In the genomic region with DNA sequence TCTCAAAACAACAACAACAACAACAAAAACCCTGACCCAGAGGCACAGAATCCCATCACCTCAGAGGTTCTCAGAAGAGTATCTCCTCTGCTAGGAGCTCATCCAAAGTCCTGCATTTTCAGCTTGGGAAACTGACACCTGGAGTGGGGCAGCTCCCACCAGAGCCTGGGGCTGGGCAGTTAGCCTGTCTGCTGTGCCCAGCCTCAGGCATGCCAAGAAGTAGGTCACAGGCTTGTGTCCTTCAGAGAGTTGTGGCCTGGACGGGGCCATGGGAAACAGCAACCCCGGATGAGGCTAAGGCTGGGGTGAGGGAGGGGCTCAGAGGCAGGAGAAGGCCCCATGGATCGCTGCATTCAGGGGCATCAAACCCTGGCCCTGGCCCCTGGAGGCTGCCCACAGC, we compare ENCODE assay signal across 17 cellular contexts. TPM values are rescaled to one million over a fixed set of nuclear protein-coding genes. Genes with fewer than 3 reads are reported as not detected.
DNase-seq lines count a peak whose midpoint lies in the region; ATAC-seq and TF ChIP-seq lines count a peak whose summit lies in the region.
"Had no signal": no experiment of that assay in that cellular context is flagged by ENCODE, and none has a peak within 500 bp of the region (broad histone marks: within the 10 kb centered on the region; RNA-seq: fewer than 3 reads in every experiment).

No MANE protein-coding gene starts in this region.

- TF ChIP-seq POLR2A in heart left ventricle (IDR thresholded peaks at IDR 0.05) = no peak

- peaks cover 2 to 39% (median 24%) of the 10 kb centered on the region in 9 donors for H3K36me3 ChIP-seq in heart left ventricle
- peaks cover 19% of the 10 kb centered on the region for H3K36me3 ChIP-seq in right atrium auricular region
- peaks cover 40% of the 10 kb centered on the region for H3K36me3 ChIP-seq in DND-41 (ENCODE audit: insufficient read depth, low read length)
- H3K36me3 ChIP-seq in skeletal muscle tissue (ENCODE audit: control insufficient read depth in 3 of 3, insufficient read depth in 3 of 3, low read length in 3 of 3) = peaks cover 21 to 34% (median 24%) of the 10 kb centered on the region in 3 donors
- H3K36me3 ChIP-seq in MM.1S (replicated peaks; ENCODE audit: insufficient read depth, low read length) = no peaks in the 10 kb centered on the region; the same call in 1 of the 2 replicates

- H3K4me2 ChIP-seq in DND-41 (ENCODE audit: insufficient read depth, low read length) = peak overlapping the region; percentile 79; the same call in 1 of the 2 replicates
- H3K4me2 ChIP-seq in MM.1S (ENCODE audit: low read depth, low read length) = no peak overlapping the region

- H2AFZ ChIP-seq in DND-41 (ENCODE audit: low read depth, low read length) = no peak overlapping the region
- H2AFZ ChIP-seq in MM.1S (ENCODE audit: low read length) = no peak overlapping the region

- H3K9me3 ChIP-seq in heart left ventricle (no peaks in the 10 kb centered on the region), right atrium auricular region (no peaks in the 10 kb centered on the region), DND-41 (ENCODE audit: insufficient read depth, low read length, severe bottlenecking) (no peaks in the 10 kb centered on the region), skeletal muscle tissue (ENCODE audit: control insufficient read depth in 3 of 3, low read length in 3 of 3) (no peaks in the 10 kb centered on the region), MM.1S (replicated peaks; ENCODE audit: insufficient read depth, low read length) (no peaks in the 10 kb centered on the region)

- H3K4me1 Mint-ChIP-seq in brain = peaks cover 39% of the 10 kb centered on the region

- H3K4me3 Mint-ChIP-seq in brain = peak overlapping the region in 3 of 5 experiments; percentile 33 to 87 (median 55)
- H3K4me3 Mint-ChIP-seq: CD14-positive monocyte had no signal

- H3K27me3 Mint-ChIP-seq in brain = peaks cover 7% of the 10 kb centered on the region

- peaks cover 12% of the 10 kb centered on the region for H3K36me3 Mint-ChIP-seq in brain

- H3K27ac ChIP-seq in heart left ventricle (peak overlapping the region in 7 of 12 donors; percentile 25 to 97 (median 57)), right atrium auricular region (peak overlapping the region in 1 of 2 donors; percentile 32), DND-41 (ENCODE audit: low read length) (no peak overlapping the region), skeletal muscle tissue (ENCODE audit: low read depth, low read length) (peak overlapping the region; percentile 97), MM.1S (ENCODE audit: low read length) (no peak overlapping the region)

- H3K9ac ChIP-seq in DND-41 (ENCODE audit: low read depth, low read length) (peak overlapping the region; percentile 2; the same call in 1 of the 2 replicates), skeletal muscle tissue (ENCODE audit: low read depth in 1 of 3, low read length in 3 of 3) (peak overlapping the region; percentile 53 to 74 (median 70)), MM.1S (ENCODE audit: low read length) (no peak overlapping the region)

- H3K9me3 Mint-ChIP-seq in brain = peaks cover 0 to 10% (median 0%) of the 10 kb centered on the region in 5 experiments

- H3K4me3 ChIP-seq in heart left ventricle (peak overlapping the region in 2 of 12 donors; percentile 2 to 8), right atrium auricular region (no peak overlapping the region), DND-41 (ENCODE audit: low read depth in 1 of 2, low read length in 2 of 2) (no peak overlapping the region), skeletal muscle tissue (ENCODE audit: low read length in 3 of 3) (peak overlapping the region in 1 of 3 donors; percentile 64), MM.1S (ENCODE audit: low read length) (no peak overlapping the region)

- H3K79me2 ChIP-seq in DND-41 (ENCODE audit: insufficient read depth, low read length) (peaks cover 47% of the 10 kb centered on the region), MM.1S (ENCODE audit: low read length) (peaks cover 58% of the 10 kb centered on the region)

- peaks cover 2 to 57% (median 42%) of the 10 kb centered on the region in 12 donors for H3K4me1 ChIP-seq in heart left ventricle
- H3K4me1 ChIP-seq in right atrium auricular region = peaks cover 0 to 62% of the 10 kb centered on the region in 2 donors
- H3K4me1 ChIP-seq in DND-41 (ENCODE audit: insufficient read depth, low read length) = peaks cover 25% of the 10 kb centered on the region
- peaks cover 46 to 64% (median 59%) of the 10 kb centered on the region in 3 donors for H3K4me1 ChIP-seq in skeletal muscle tissue (ENCODE audit: control insufficient read depth in 3 of 3, insufficient read depth in 3 of 3, low read length in 3 of 3)
- 0 out of 2 replicates have a peak, but pooled peaks cover 3% of the 10 kb centered on the region for H3K4me1 ChIP-seq in MM.1S (ENCODE audit: low read length)

- H3K9me2 ChIP-seq in MM.1S (replicated peaks; ENCODE audit: insufficient read depth, low read length) = no peaks in the 10 kb centered on the region

- H3K27me3 ChIP-seq in heart left ventricle = no peaks in the 10 kb centered on the region
- no peaks in the 10 kb centered on the region for H3K27me3 ChIP-seq in right atrium auricular region
- H3K27me3 ChIP-seq in DND-41 (ENCODE audit: insufficient read depth, low read length, poor library complexity) = no peaks in the 10 kb centered on the region
- no peaks in the 10 kb centered on the region for H3K27me3 ChIP-seq in skeletal muscle tissue (ENCODE audit: control insufficient read depth in 3 of 3, insufficient read depth in 3 of 3, low read length in 3 of 3)
- no peaks in the 10 kb centered on the region for H3K27me3 ChIP-seq in MM.1S (replicated peaks; ENCODE audit: insufficient read depth, low read length)

- H3K27ac Mint-ChIP-seq in brain = no peak overlapping the region
- H3K27ac Mint-ChIP-seq: H9 had no signal

- H4K20me1 ChIP-seq in DND-41 (ENCODE audit: insufficient read depth, low read length) (peaks cover 13% of the 10 kb centered on the region), MM.1S (ENCODE audit: insufficient read depth, low read length) (no peaks in the 10 kb centered on the region)

- TF ChIP-seq CTCF in heart left ventricle (IDR thresholded peaks at IDR 0.05) = no peak
- TF ChIP-seq CTCF in right atrium auricular region (IDR thresholded peaks at IDR 0.05) = no peak
- TF ChIP-seq CTCF in DND-41 (IDR thresholded peaks at IDR 0.05; ENCODE audit: borderline replicate concordance, extremely low read depth, low read length, poor library complexity, severe bottlenecking) = no peak
- no peak for TF ChIP-seq CTCF in brain (conservative IDR thresholded peaks at IDR 0.05)
- TF ChIP-seq CTCF in MM.1S (IDR thresholded peaks at IDR 0.05; ENCODE audit: low read length) = no peak

- 57 to 100% (median 78%) methylated on average over 1 to 3 of the region's 3 CpGs for WGBS in heart left ventricle, 4 donors

- peaks cover 20% of the 10 kb centered on the region for H3F3A ChIP-seq in MM.1S (ENCODE audit: insufficient read depth, low read length)

- intact Hi-C loops in heart left ventricle (cut with DNase I) = loop anchor here in 1 of 10 donors (10.0 kb wide), 1 partner anchor 111 kb away; the partner anchor contains the start of gene FAM174C

- ATAC-seq in heart left ventricle (no peak), DND-41 (ENCODE audit: insufficient read depth, low read depth) (no peak), GM21717 (IDR thresholded peaks at IDR 0.05; ENCODE audit: unreplicated experiment) (no peak), SK-N-SH treated with all-trans-retinoic acid at 6 μM for 48 hours (no peak)

- DNase-seq in heart left ventricle (peak in 1 of 5 donors; percentile 69), right atrium auricular region (ENCODE audit: low spot score) (no peak), DND-41 (no peak), MM.1S (no peak)
- DNase-seq: H9, Kasumi-1, NCI-H1105 treated with DMSO at 0.1 percent for 48 hours, NCI-H1694 treated with DMSO at 0.1 percent for 48 hours, NCI-H2107, NCI-H2227 treated with DMSO at 0.1 percent for 48 hours, NCI-H524 treated with DMSO at 0.1 percent for 48 hours, Right ventricle myocardium superior had no signal

TF ChIP-seq in SK-N-SH treated with all-trans-retinoic acid at 6 μM for 48 hours, 23 proteins besides CTCF, POLR2A, EP300 and RAD21 (continues in another document):
- TF ChIP-seq ISL1 (CRISPR knock-in tag; IDR thresholded peaks at IDR 0.05) = no peak
- no peak for TF ChIP-seq TCF4 (CRISPR knock-in tag; IDR thresholded peaks at IDR 0.05; ENCODE audit: borderline replicate concordance)
- TF ChIP-seq SNAI2 (CRISPR knock-in tag; IDR thresholded peaks at IDR 0.05) = no peak
- TF ChIP-seq GLIS3 (CRISPR knock-in tag; IDR thresholded peaks at IDR 0.05) = no peak
- TF ChIP-seq ESRRG (CRISPR knock-in tag; IDR thresholded peaks at IDR 0.05) = no peak

RNA-seq across cellular contexts. Expression of gene NDUFS7, which starts 2.1 kb away (rescaled TPM):
- 100 to 1,000 TPM; 205 to 717 (median 336) TPM for total RNA-seq in heart left ventricle
- 100 to 1,000 TPM; 251 to 634 TPM for polyA plus RNA-seq in heart left ventricle
- 100 to 1,000 TPM; 234 to 326 TPM for total RNA-seq in right atrium auricular region
- polyA plus RNA-seq in brain (ENCODE audit: insufficient read depth, low read depth, low replicate concordance) = 275 TPM
- 43.3 TPM for total RNA-seq in skeletal muscle tissue

RNA-seq across cellular contexts. Expression of gene GAMT, which starts 15.5 kb away (rescaled TPM):
- 100 to 1,000 TPM in 1 of 9 donors, 10 to 100 TPM in 8; 35.9 to 167 (median 62.5) TPM for total RNA-seq in heart left ventricle
- 100 to 1,000 TPM in 1 of 2 donors, 10 to 100 TPM in 1; 21.9 to 180 TPM for polyA plus RNA-seq in heart left ventricle
- 10 to 100 TPM; 45.8 to 92.5 TPM for total RNA-seq in right atrium auricular region
- 146 TPM for polyA plus RNA-seq in brain (ENCODE audit: insufficient read depth, low read depth, low replicate concordance)
- 101 TPM for total RNA-seq in skeletal muscle tissue

RNA-seq across cellular contexts. Expression of gene DAZAP1, which starts 21.6 kb away (rescaled TPM):
- total RNA-seq in heart left ventricle (100 to 1,000 TPM in 1 of 9 donors, 10 to 100 TPM in 8; 36.8 to 124 (median 78.5) TPM), right atrium auricular region (10 to 100 TPM; 32.6 to 47.5 TPM), skeletal muscle tissue (27.1 TPM)
- polyA plus RNA-seq in heart left ventricle (100 to 1,000 TPM in 1 of 2 donors, 10 to 100 TPM in 1; 65.8 to 128 TPM), brain (ENCODE audit: insufficient read depth, low read depth, low replicate concordance) (81.4 TPM)

RNA-seq across cellular contexts. Expression of gene RPS15, which starts 52.4 kb away (rescaled TPM):
- total RNA-seq in heart left ventricle (1,000 to 10,000 TPM in 2 of 9 donors, 100 to 1,000 TPM in 7; 468 to 2,348 (median 669) TPM), right atrium auricular region (1,000 to 10,000 TPM; 1,712 to 2,156 TPM), skeletal muscle tissue (354 TPM)
- polyA plus RNA-seq in heart left ventricle (1,000 to 10,000 TPM; 2,165 to 2,683 TPM), brain (ENCODE audit: insufficient read depth, low read depth, low replicate concordance) (3,425 TPM)

Comparison
In these comparisons a context has a peak if more than half of its experiments do, and no peak if none do; other contexts are left out.
1. H3K27ac ChIP-seq: peak in heart left ventricle (7 of 12) and skeletal muscle tissue (single experiment); none in DND-41 (single experiment) and MM.1S (single experiment).